In genomic region chr19:6064016-6064702, GRCh38 we compare ENCODE assay signal across 12 cellular contexts. TPM values are rescaled to one million over a fixed set of nuclear protein-coding genes. Genes with fewer than 3 reads are reported as not detected.
DNase-seq lines count a peak whose midpoint lies in the region; ATAC-seq and TF ChIP-seq lines count a peak whose summit lies in the region.
"Had no signal": no experiment of that assay in that cellular context is flagged by ENCODE, and none has a peak within 500 bp of the region (broad histone marks: within the 10 kb centered on the region; RNA-seq: fewer than 3 reads in every experiment).

No MANE protein-coding gene starts in this region.

- TF ChIP-seq RAD21 in HCT116 (IDR thresholded peaks at IDR 0.05; ENCODE audit: low read depth): 0 out of 2 replicates have a peak, but pooled peaks have one; percentile 14

- peak overlapping the region; percentile 77 for H3K27ac Mint-ChIP-seq in T-helper 17 cell

- intact Hi-C loops in HCT116 (cut with micrococcal nuclease): no loop called here

- H3K4me1 Mint-ChIP-seq in T-helper 17 cell: peaks cover 64% of the 10 kb centered on the region

- H4K20me1 ChIP-seq in HCT116 (ENCODE audit: insufficient read depth) (no peaks in the 10 kb centered on the region), smooth muscle cell (ENCODE audit: low read depth) (no peaks in the 10 kb centered on the region)

- H3K4me3 Mint-ChIP-seq in T-helper 17 cell: peak overlapping the region; percentile 72
- H3K4me3 Mint-ChIP-seq: stimulated activated naive CD8-positive, alpha-beta T cell treated with anti-CD3 and anti-CD28 coated beads, Interleukin-15, amount 100 ng/mL, for 72 hours had no signal

- CTCF ChIA-PET in HCT116 (lab: Charles Lee): no interaction called here

- H3K36me3 Mint-ChIP-seq in T-helper 17 cell (ENCODE audit: low read depth): no peaks in the 10 kb centered on the region

- H2AFZ ChIP-seq in HCT116 (ENCODE audit: low read depth, low read length, poor library complexity, severe bottlenecking) (no peak overlapping the region), smooth muscle cell (ENCODE audit: low read depth) (no peak overlapping the region)

- no peaks in the 10 kb centered on the region for H3K9me3 ChIP-seq in HCT116 (ENCODE audit: control insufficient read depth in 1 of 2, insufficient read depth in 1 of 2, low read depth in 1 of 2, low read length in 2 of 2)
- no peaks in the 10 kb centered on the region for H3K9me3 ChIP-seq in T-helper 17 cell (ENCODE audit: control insufficient read depth, low read length, poor library complexity, severe bottlenecking)
- no peaks in the 10 kb centered on the region for H3K9me3 ChIP-seq in skeletal muscle tissue (ENCODE audit: control insufficient read depth in 3 of 3, low read length in 3 of 3)
- H3K9me3 ChIP-seq in smooth muscle cell (replicated peaks; ENCODE audit: low read depth): no peaks in the 10 kb centered on the region
- no peaks in the 10 kb centered on the region for H3K9me3 ChIP-seq in WERI-Rb-1 (ENCODE audit: severe bottlenecking)

- H3K9me2 ChIP-seq in HCT116 (ENCODE audit: insufficient read depth): no peaks in the 10 kb centered on the region

- TF ChIP-seq POLR2A in HCT116 (IDR thresholded peaks at IDR 0.05; ENCODE audit: borderline replicate concordance, extremely low read depth, insufficient read depth, insufficient read length): no peak

- BruUV-seq in HCT116 (replicated peaks; lab: Mats Ljungman, UMichigan): no TSS peak

- H3K27me3 Mint-ChIP-seq in T-helper 17 cell: peaks cover 15% of the 10 kb centered on the region
- H3K27me3 Mint-ChIP-seq: stimulated activated naive CD8-positive, alpha-beta T cell treated with anti-CD3 and anti-CD28 coated beads, Interleukin-15, amount 100 ng/mL, for 72 hours had no signal

- peaks cover 12 to 53% of the 10 kb centered on the region in 2 experiments for H3K4me1 ChIP-seq in HCT116 (ENCODE audit: control insufficient read depth in 1 of 2, insufficient read depth in 2 of 2, low read length in 2 of 2)
- peaks cover 39 to 59% (median 56%) of the 10 kb centered on the region in 3 donors for H3K4me1 ChIP-seq in skeletal muscle tissue (ENCODE audit: control insufficient read depth in 3 of 3, insufficient read depth in 3 of 3, low read length in 3 of 3)
- peaks cover 10% of the 10 kb centered on the region for H3K4me1 ChIP-seq in smooth muscle cell (ENCODE audit: low read depth)

- H3K36me3 ChIP-seq in HCT116 (ENCODE audit: control insufficient read depth in 1 of 2, insufficient read depth in 2 of 2, low read length in 2 of 2) (no peaks in the 10 kb centered on the region), skeletal muscle tissue (ENCODE audit: control insufficient read depth in 3 of 3, insufficient read depth in 3 of 3, low read length in 3 of 3) (no peaks in the 10 kb centered on the region), smooth muscle cell (ENCODE audit: low read depth) (no peaks in the 10 kb centered on the region), WERI-Rb-1 (no peaks in the 10 kb centered on the region)
- H3K36me3 ChIP-seq: cardiac muscle cell had no signal

- POLR2A ChIA-PET in HCT116 (lab: Charles Lee): no interaction called here

- RAD21 ChIA-PET in HCT116 (lab: Charles Lee; ENCODE audit: low non-redundant PET in 1 of 2, low total read pairs in 2 of 2, uncharacterized antibody in 2 of 2, unreplicated experiment in 2 of 2): no interaction called here

- H3K27ac ChIP-seq in HCT116 (ENCODE audit: low read depth, low read length) (no peak overlapping the region), skeletal muscle tissue (ENCODE audit: low read depth, low read length) (peak overlapping the region; percentile 28), smooth muscle cell (ENCODE audit: low read depth) (no peak overlapping the region), WERI-Rb-1 (no peak overlapping the region)
- H3K27ac ChIP-seq: cardiac muscle cell had no signal

- H3K27me3 ChIP-seq in HCT116 (ENCODE audit: insufficient read depth, low read length): no peaks in the 10 kb centered on the region
- H3K27me3 ChIP-seq in skeletal muscle tissue (ENCODE audit: control insufficient read depth in 3 of 3, insufficient read depth in 3 of 3, low read length in 3 of 3): peaks cover 0 to 14% (median 2%) of the 10 kb centered on the region in 3 donors
- H3K27me3 ChIP-seq in smooth muscle cell (ENCODE audit: low read depth): no peaks in the 10 kb centered on the region
- no peaks in the 10 kb centered on the region for H3K27me3 ChIP-seq in WERI-Rb-1 (ENCODE audit: insufficient read depth, low read depth, severe bottlenecking)
- H3K27me3 ChIP-seq: cardiac muscle cell had no signal

- no peak overlapping the region for H3K9ac ChIP-seq in HCT116 (ENCODE audit: low read length)
- no peak overlapping the region for H3K9ac ChIP-seq in skeletal muscle tissue (ENCODE audit: low read depth in 1 of 3, low read length in 3 of 3)
- no peak overlapping the region for H3K9ac ChIP-seq in smooth muscle cell (ENCODE audit: low read depth)

- H3F3A ChIP-seq in smooth muscle cell (ENCODE audit: low read depth): no peaks in the 10 kb centered on the region

- H3K4me2 ChIP-seq in HCT116 (ENCODE audit: low read length): peak overlapping the region; percentile 64
- no peak overlapping the region for H3K4me2 ChIP-seq in smooth muscle cell

- peak; percentile 79 for ATAC-seq in HCT116
- ATAC-seq in T-helper 17 cell: no peak
- no peak for ATAC-seq in GM19328 (IDR thresholded peaks at IDR 0.05; ENCODE audit: unreplicated experiment)
- no peak for ATAC-seq in GM21390 (IDR thresholded peaks at IDR 0.05; ENCODE audit: unreplicated experiment)
- ATAC-seq: stimulated activated naive CD8-positive, alpha-beta T cell treated with anti-CD3 and anti-CD28 coated beads, Interleukin-15, amount 100 ng/mL, for 72 hours had no signal

- 88% methylated on average over 12 of the region's 12 CpGs for WGBS in smooth muscle cell (ENCODE audit: low lambda C conversion rate)

- no peak overlapping the region for H3K4me3 ChIP-seq in HCT116 (replicated peaks in 1 of 2; ENCODE audit: low read depth in 1 of 2, low read length in 2 of 2)
- H3K4me3 ChIP-seq in skeletal muscle tissue (ENCODE audit: low read length in 3 of 3): no peak overlapping the region
- H3K4me3 ChIP-seq in smooth muscle cell: no peak overlapping the region
- no peak overlapping the region for H3K4me3 ChIP-seq in WERI-Rb-1 (ENCODE audit: low read depth, low read length)
- H3K4me3 ChIP-seq: cardiac muscle cell had no signal

- DNase-seq in HCT116 (ENCODE audit: low read depth, low spot score): no peak
- no peak for DNase-seq in T-helper 17 cell
- peak; percentile 80 for DNase-seq in islet precursor cell
- DNase-seq in smooth muscle cell (lab: John Stamatoyannopoulos, UW; ENCODE audit: unreplicated experiment): no peak
- no peak for DNase-seq in WERI-Rb-1
- DNase-seq: foreskin melanocyte; stimulated activated CD4-positive, alpha-beta T cell treated with anti-CD3 and anti-CD28 coated beads, Interleukin-15, amount 100 ng/mL, for 24 hours; stimulated activated naive CD8-positive, alpha-beta T cell treated with anti-CD3 and anti-CD28 coated beads, Interleukin-15, amount 100 ng/mL, for 72 hours had no signal

- H3K79me2 ChIP-seq in HCT116 (ENCODE audit: insufficient read depth, low read length) (no peaks in the 10 kb centered on the region), smooth muscle cell (ENCODE audit: low read depth) (no peaks in the 10 kb centered on the region)

- no peak for TF ChIP-seq CTCF in HCT116 (IDR thresholded peaks at IDR 0.05 in 2 of 3, conservative IDR thresholded peaks at IDR 0.05 in 1 of 3; ENCODE audit: borderline replicate concordance in 1 of 3, insufficient read depth in 1 of 3, low read depth in 2 of 3, low read length in 2 of 3)
- no peak for TF ChIP-seq CTCF in smooth muscle cell (IDR thresholded peaks at IDR 0.05; ENCODE audit: borderline replicate concordance, insufficient read depth, poor library complexity, severe bottlenecking)
- TF ChIP-seq CTCF in WERI-Rb-1 (IDR thresholded peaks at IDR 0.05; ENCODE audit: low read depth, low read length): no peak

TF ChIP-seq in HCT116, 20 proteins besides CTCF, POLR2A, EP300 and RAD21:
- TF ChIP-seq FOSL1 (IDR thresholded peaks at IDR 0.05; ENCODE audit: low read depth) (0 out of 2 replicates have a peak, but pooled peaks have one; percentile 20), SP1 (IDR thresholded peaks at IDR 0.05; ENCODE audit: low read depth) (no peak)

RNA-seq across cellular contexts. Expression of gene RFX2, which starts 46.1 kb away (rescaled TPM):
- total RNA-seq in HCT116 (2021; ENCODE audit: unreplicated experiment): 13.7 TPM
- polyA plus RNA-seq in HCT116 (2012): 9.8 and 9.9 TPM in 2 replicates
- total RNA-seq in T-helper 17 cell: 10 to 100 TPM in 1 of 2 donors, 1 to 10 TPM in 1; 9.0 to 23.3 TPM
- total RNA-seq in skeletal muscle tissue: 5.2 TPM
- 2.7 and 7.5 TPM in 2 replicates for total RNA-seq in smooth muscle cell
- 4.7 and 6.4 TPM in 2 replicates for polyA plus RNA-seq in smooth muscle cell
